ENCODE assay signal across 34 cellular contexts in the genomic region with DNA sequence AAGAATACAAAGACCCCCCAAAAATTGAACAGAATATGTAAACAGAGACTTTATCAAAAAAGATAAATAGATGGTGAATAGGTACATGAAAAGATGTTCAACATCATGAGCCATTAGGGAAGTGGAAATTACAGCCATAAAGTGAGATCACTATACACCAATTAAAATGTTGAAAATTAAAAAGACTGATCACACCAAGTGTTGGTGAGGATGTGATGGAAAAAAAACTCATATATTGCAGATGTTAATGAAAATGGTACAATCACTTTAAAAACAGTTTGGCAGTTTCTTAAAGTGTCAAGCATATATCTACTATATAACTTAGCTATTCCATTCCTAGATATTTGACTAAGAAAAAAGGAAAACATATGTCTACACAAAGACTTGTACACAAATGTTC.
"Had no signal": no experiment of that assay in that cellular context is flagged by ENCODE, and none has a peak within 500 bp of the region (broad histone marks: within the 10 kb centered on the region; RNA-seq: fewer than 3 reads in every experiment).

No MANE protein-coding gene starts in this region.

- H3K27ac ChIP-seq: adrenal gland, ascending aorta, body of pancreas, brain microvascular endothelial cell, breast epithelium, cardiac muscle cell had no signal

- H3K9me3 ChIP-seq: ascending aorta, body of pancreas, breast epithelium had no signal

- H3K4me3 ChIP-seq: adrenal gland, ascending aorta, body of pancreas, breast epithelium, cardiac muscle cell had no signal

- H3K36me3 ChIP-seq: adrenal gland, ascending aorta, brain microvascular endothelial cell, breast epithelium, cardiac muscle cell had no signal

- ATAC-seq: activated naive CD4-positive, alpha-beta T cell treated with anti-CD3 and anti-CD28 coated beads, Interleukin-2, amount 50 U/mL, for 72 hours; activated naive CD8-positive, alpha-beta T cell treated with anti-CD3 and anti-CD28 coated beads, Interleukin-2, amount 50 U/mL, for 24 hours; activated T-cell treated with anti-CD3 and anti-CD28 coated beads, Interleukin-2, amount 50 U/mL, for 4 hours; activated T-cell treated with anti-CD3 and anti-CD28 coated beads, Interleukin-2, amount 50 U/mL, for 72 hours; activated T-helper 17 cell treated with anti-CD3 and anti-CD28 coated beads, Interleukin-2, amount 50 U/mL, for 72 hours; body of pancreas had no signal

- H3K27me3 ChIP-seq: adrenal gland, ascending aorta, body of pancreas, brain microvascular endothelial cell, breast epithelium, cardiac muscle cell had no signal

- H3K4me1 ChIP-seq: adrenal gland, ascending aorta, body of pancreas, breast epithelium had no signal

- FAIRE-seq: astrocyte, bronchial epithelial cell had no signal

- DNase-seq: activated effector memory CD4-positive, alpha-beta T cell treated with anti-CD3 and anti-CD28 coated beads, Interleukin-2, amount 50 U/mL, for 16 hours; activated effector memory CD4-positive, alpha-beta T cell treated with Interleukin-2 at 50 U/mL for 16 hours; activated gamma-delta T cell; activated gamma-delta T cell treated with Interleukin-2 at 50 U/mL for 16 hours; activated naive CD4-positive, alpha-beta T cell; activated naive CD4-positive, alpha-beta T cell treated with anti-CD3 and anti-CD28 coated beads for 36 hours; activated naive CD4-positive, alpha-beta T cell treated with anti-CD3 and anti-CD28 coated beads, Interleukin-2, amount 10 ng/mL, durations not matched to agents 7 days and 5 days; activated naive CD4-positive, alpha-beta T cell treated with anti-CD3 and anti-CD28 coated beads, Interleukin-2, amount 50 U/mL, for 16 hours; activated naive CD4-positive, alpha-beta T cell treated with Interleukin-2 at 50 U/mL for 16 hours; activated naive CD8-positive, alpha-beta T cell treated with anti-CD3 and anti-CD28 coated beads for 36 hours; activated naive CD8-positive, alpha-beta T cell treated with anti-CD3 and anti-CD28 coated beads, Interleukin-2, amount 10 ng/mL, durations not matched to agents 7 days and 5 days; activated naive CD8-positive, alpha-beta T cell treated with anti-CD3 and anti-CD28 coated beads, Interleukin-2, amount 50 U/mL, for 24 hours; activated T-cell treated with anti-CD3 and anti-CD28 coated beads, Interleukin-2, amount 50 U/mL, for 1 hour; activated T-cell treated with anti-CD3 and anti-CD28 coated beads, Interleukin-2, amount 50 U/mL, for 24 hours; activated T-cell treated with anti-CD3 and anti-CD28 coated beads, Interleukin-2, amount 50 U/mL, for 4 hours; activated T-cell treated with anti-CD3 and anti-CD28 coated beads, Interleukin-2, amount 50 U/mL, for 48 hours; activated T-cell treated with anti-CD3 and anti-CD28 coated beads, Interleukin-2, amount 50 U/mL, for 72 hours; adrenal gland; amniotic stem cell; amygdala; anterior cingulate cortex; aorta; body of pancreas; brain microvascular endothelial cell; caudate nucleus; central memory CD4-positive, alpha-beta T cell; cerebellar nuclear complex had no signal
